Comparison of ENCODE assay signal across 15 cellular contexts in the genomic region with DNA sequence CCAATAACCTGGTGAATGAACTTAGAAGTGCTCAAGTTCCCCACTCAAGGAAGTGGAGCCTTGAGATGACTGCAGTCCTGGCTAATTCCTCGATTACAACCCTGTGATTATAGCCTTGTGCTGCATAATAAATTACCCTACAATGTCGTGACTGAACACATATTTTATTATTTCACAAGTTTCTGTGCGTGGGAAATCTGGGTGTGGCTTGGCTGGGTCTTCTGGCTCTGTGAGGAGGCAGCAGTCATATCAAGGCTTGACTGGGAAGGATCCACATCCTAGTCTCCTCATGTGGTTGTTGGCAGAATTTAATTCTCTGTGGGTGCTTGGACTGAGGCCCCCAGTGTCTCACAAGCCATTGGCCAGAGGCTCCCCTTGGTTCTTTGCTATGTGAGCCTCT.
"Had no signal": no experiment of that assay in that cellular context is flagged by ENCODE, and none has a peak within 500 bp of the region (broad histone marks: within the 10 kb centered on the region; RNA-seq: fewer than 3 reads in every experiment).

No MANE protein-coding gene starts in this region.

- ATAC-seq: activated naive CD8-positive, alpha-beta T cell treated with anti-CD3 and anti-CD28 coated beads, Interleukin-2, amount 50 U/mL, for 24 hours; activated T-cell treated with anti-CD3 and anti-CD28 coated beads, Interleukin-2, amount 50 U/mL, for 4 hours; natural killer cell; stimulated activated naive B cell treated with anti-CD40 and anti-IgM and Interleukin-4, amounts not matched to agents 10 μg/mL and 1 μg/mL and 100 μg/mL, for 72 hours had no signal

- H3K4me3 ChIP-seq: colonic mucosa, sigmoid colon, spleen had no signal

- H3K27ac ChIP-seq: brain microvascular endothelial cell, colonic mucosa, neutrophil, parathyroid adenoma, sigmoid colon, spleen had no signal

- DNase-seq: activated CD4-positive, alpha-beta T cell treated with anti-CD3 and anti-CD28 coated beads, Interleukin-2, amount 50 U/mL, for 1 hour; activated CD8-positive, alpha-beta memory T cell treated with anti-CD3 and anti-CD28 coated beads, Interleukin-2, amount 50 U/mL, for 4 hours; activated naive CD4-positive, alpha-beta T cell treated with anti-CD3 and anti-CD28 coated beads, Interleukin-2, amount 10 ng/mL, durations not matched to agents 7 days and 5 days; activated naive CD8-positive, alpha-beta T cell treated with anti-CD3 and anti-CD28 coated beads, Interleukin-2, amount 50 U/mL, for 24 hours; activated T-cell treated with anti-CD3 and anti-CD28 coated beads, Interleukin-2, amount 50 U/mL, for 4 hours; aorta; brain microvascular endothelial cell; colonic mucosa; endodermal cell; natural killer cell; sigmoid colon; spleen; stimulated activated naive B cell treated with anti-CD40 and anti-IgM and Interleukin-4, amounts not matched to agents 10 μg/mL and 1 μg/mL and 100 μg/mL, for 72 hours had no signal

- H2AFZ ChIP-seq: parathyroid adenoma had no signal

- H3K9me3 ChIP-seq: colonic mucosa, neutrophil, sigmoid colon, spleen had no signal

- H3K9ac ChIP-seq: parathyroid adenoma had no signal

- H3K36me3 ChIP-seq: brain microvascular endothelial cell, colonic mucosa, neutrophil, sigmoid colon, spleen had no signal

- H3K27me3 ChIP-seq: brain microvascular endothelial cell, colonic mucosa, neutrophil, sigmoid colon, spleen had no signal

- H3K4me1 ChIP-seq: colonic mucosa, parathyroid adenoma, sigmoid colon had no signal

- H3K79me2 ChIP-seq: parathyroid adenoma had no signal
